1 cellular context compared by ENCODE assay signal in genomic region chr3:138686771-138687221, GRCh38.
TF ChIP-seq lines count a peak whose summit lies in the region.

No MANE protein-coding gene starts in this region.

TF ChIP-seq in SK-N-SH, 30 proteins besides CTCF, POLR2A, EP300 and RAD21 (continued from another document):
- TF ChIP-seq USF2 (IDR thresholded peaks at IDR 0.05; ENCODE audit: borderline replicate concordance, low read depth, low read length): no peak
- peak; percentile 33 for TF ChIP-seq JUND (IDR thresholded peaks at IDR 0.05)
- no peak for TF ChIP-seq GATA2 (CRISPR knock-in tag; IDR thresholded peaks at IDR 0.05)
- TF ChIP-seq ZBTB33 (IDR thresholded peaks at IDR 0.05; ENCODE audit: borderline replicate concordance, low read depth): no peak
- TF ChIP-seq EZH2phosphoT487 (IDR thresholded peaks at IDR 0.05; ENCODE audit: borderline replicate concordance, low read depth): no peak
- no peak for TF ChIP-seq NFIC (IDR thresholded peaks at IDR 0.05; ENCODE audit: borderline replicate concordance)
- no peak for TF ChIP-seq NRF1 (IDR thresholded peaks at IDR 0.05; ENCODE audit: low read depth, low read length)
- no peak for TF ChIP-seq YY1 (IDR thresholded peaks at IDR 0.05; ENCODE audit: low read depth)
- peak; percentile 8; the same call in 1 of the 2 replicates for TF ChIP-seq TEAD4 (IDR thresholded peaks at IDR 0.05; ENCODE audit: borderline replicate concordance, insufficient read depth)
- no peak for TF ChIP-seq MXI1 (IDR thresholded peaks at IDR 0.05; ENCODE audit: low read depth, low read length)
- no peak for TF ChIP-seq SIN3A (IDR thresholded peaks at IDR 0.05; ENCODE audit: borderline replicate concordance, low read depth, low read length)
